Comparison of ENCODE assay signal across 1 cellular context in the genomic region with DNA sequence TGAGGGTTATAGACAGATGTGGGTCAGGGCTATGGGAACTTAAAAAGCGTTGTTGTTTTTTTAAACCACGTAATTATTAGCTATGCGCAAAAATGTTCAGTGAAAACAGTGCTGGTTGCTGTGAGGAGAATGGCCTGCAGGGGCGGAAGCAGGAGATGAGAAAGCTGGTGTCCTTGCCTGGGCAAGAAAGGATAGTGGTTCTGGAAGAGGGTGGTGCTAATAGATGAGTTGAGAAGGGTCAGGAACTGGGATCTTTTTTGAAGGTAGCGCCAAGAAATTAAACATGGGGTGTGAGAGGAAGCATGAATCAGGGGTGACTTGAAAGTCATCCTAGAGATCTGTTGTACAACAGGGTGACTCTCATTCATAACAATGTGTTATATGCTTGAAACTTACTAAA.
TF ChIP-seq lines count a peak whose summit lies in the region.

No MANE protein-coding gene starts in this region.

TF ChIP-seq in WTC11, 78 proteins besides CTCF, POLR2A, EP300 and RAD21 (continued from another document):
- TF ChIP-seq, protein P1, sequence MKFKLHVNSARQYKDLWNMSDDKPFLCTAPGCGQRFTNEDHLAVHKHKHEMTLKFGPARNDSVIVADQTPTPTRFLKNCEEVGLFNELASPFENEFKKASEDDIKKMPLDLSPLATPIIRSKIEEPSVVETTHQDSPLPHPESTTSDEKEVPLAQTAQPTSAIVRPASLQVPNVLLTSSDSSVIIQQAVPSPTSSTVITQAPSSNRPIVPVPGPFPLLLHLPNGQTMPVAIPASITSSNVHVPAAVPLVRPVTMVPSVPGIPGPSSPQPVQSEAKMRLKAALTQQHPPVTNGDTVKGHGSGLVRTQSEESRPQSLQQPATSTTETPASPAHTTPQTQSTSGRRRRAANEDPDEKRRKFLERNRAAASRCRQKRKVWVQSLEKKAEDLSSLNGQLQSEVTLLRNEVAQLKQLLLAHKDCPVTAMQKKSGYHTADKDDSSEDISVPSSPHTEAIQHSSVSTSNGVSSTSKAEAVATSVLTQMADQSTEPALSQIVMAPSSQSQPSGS (CRISPR knock-in tag; IDR thresholded peaks at IDR 0.05; ENCODE audit: borderline replicate concordance, low read depth): no peak
- TF ChIP-seq JUN (CRISPR knock-in tag; IDR thresholded peaks at IDR 0.05): no peak
